In genomic region chr6:111776236-111777189, GRCh38 we compare ENCODE assay signal across 9 cellular contexts.
DNase-seq lines count a peak whose midpoint lies in the region; ATAC-seq and TF ChIP-seq lines count a peak whose summit lies in the region.
"Had no signal": no experiment of that assay in that cellular context is flagged by ENCODE, and none has a peak within 500 bp of the region (broad histone marks: within the 10 kb centered on the region; RNA-seq: fewer than 3 reads in every experiment).

No MANE protein-coding gene starts in this region.

- no peaks in the 10 kb centered on the region for H3K27me3 ChIP-seq in gastroesophageal sphincter
- H3K27me3 ChIP-seq in stomach smooth muscle (ENCODE audit: control insufficient read depth in 1 of 2, insufficient read depth in 2 of 2, low read length in 2 of 2) = no peaks in the 10 kb centered on the region

- TF ChIP-seq EP300 in gastroesophageal sphincter (IDR thresholded peaks at IDR 0.05) = no peak

- H3K4me3 ChIP-seq in gastroesophageal sphincter = no peak overlapping the region
- no peak overlapping the region for H3K4me3 ChIP-seq in stomach smooth muscle (ENCODE audit: low read length in 2 of 2)

- intact Hi-C loops in activated CD4-positive, alpha-beta T cell treated with anti-CD3 and anti-CD28 coated beads, Interleukin-2, amount 10 ng/mL, durations not matched to agents 24 days and 14 days (cut with micrococcal nuclease) = loop anchor here (1.0 kb wide), 1 partner anchor 8 kb away; no protein-coding TSS in a partner anchor

- H3K9me3 Mint-ChIP-seq in activated CD4-positive, alpha-beta T cell treated with anti-CD3 and anti-CD28 coated beads, Interleukin-2, amount 10 ng/mL, durations not matched to agents 24 days and 14 days = no peaks in the 10 kb centered on the region
- H3K9me3 Mint-ChIP-seq in T-helper 1 cell treated with Interleukin-12 subunit alpha and Interleukin-12 subunit beta and Interleukin-4 antibody, amounts not matched to agents 30 μg/mL and 1 μg/mL, for 36 hours = no peaks in the 10 kb centered on the region
- H3K9me3 Mint-ChIP-seq in HFFc6 = no peaks in the 10 kb centered on the region

- peaks cover 0 to 44% (median 5%) of the 10 kb centered on the region in 3 donors for H3K4me1 ChIP-seq in gastroesophageal sphincter
- peaks cover 17% of the 10 kb centered on the region for H3K4me1 ChIP-seq in stomach smooth muscle (ENCODE audit: control insufficient read depth, insufficient read depth, low read length)

- H3K4me1 Mint-ChIP-seq in activated CD4-positive, alpha-beta T cell treated with anti-CD3 and anti-CD28 coated beads, Interleukin-2, amount 10 ng/mL, durations not matched to agents 24 days and 14 days = peaks cover 76% of the 10 kb centered on the region
- peaks cover 67% of the 10 kb centered on the region for H3K4me1 Mint-ChIP-seq in T-helper 1 cell treated with Interleukin-12 subunit alpha and Interleukin-12 subunit beta and Interleukin-4 antibody, amounts not matched to agents 30 μg/mL and 1 μg/mL, for 36 hours (ENCODE audit: low read depth)
- peaks cover 37% of the 10 kb centered on the region for H3K4me1 Mint-ChIP-seq in HFFc6 (ENCODE audit: low read depth)

- H3K36me3 ChIP-seq in gastroesophageal sphincter (no peaks in the 10 kb centered on the region), stomach smooth muscle (ENCODE audit: control insufficient read depth in 2 of 2, insufficient read depth in 2 of 2, low read length in 2 of 2) (no peaks in the 10 kb centered on the region)

- peak overlapping the region; percentile 49 for H3K27ac Mint-ChIP-seq in activated CD4-positive, alpha-beta T cell treated with anti-CD3 and anti-CD28 coated beads, Interleukin-2, amount 10 ng/mL, durations not matched to agents 24 days and 14 days
- peak overlapping the region; percentile 2 for H3K27ac Mint-ChIP-seq in T-helper 1 cell treated with Interleukin-12 subunit alpha and Interleukin-12 subunit beta and Interleukin-4 antibody, amounts not matched to agents 30 μg/mL and 1 μg/mL, for 36 hours
- H3K27ac Mint-ChIP-seq in HFFc6 = no peak overlapping the region

- H3K27ac ChIP-seq in gastroesophageal sphincter (peak overlapping the region in 3 of 4 donors; percentile 1 to 57 (median 32)), stomach smooth muscle (ENCODE audit: low read length) (peak overlapping the region; percentile 3)

- no peaks in the 10 kb centered on the region for H3K9me3 ChIP-seq in gastroesophageal sphincter
- H3K9me3 ChIP-seq in stomach smooth muscle (ENCODE audit: control insufficient read depth in 2 of 2, low read length in 2 of 2) = no peaks in the 10 kb centered on the region

- H3K9ac ChIP-seq in stomach smooth muscle (ENCODE audit: low read length in 2 of 2) = no peak overlapping the region

- H3K4me3 Mint-ChIP-seq in activated CD4-positive, alpha-beta T cell treated with anti-CD3 and anti-CD28 coated beads, Interleukin-2, amount 10 ng/mL, durations not matched to agents 24 days and 14 days = no peak overlapping the region
- H3K4me3 Mint-ChIP-seq in T-helper 1 cell treated with Interleukin-12 subunit alpha and Interleukin-12 subunit beta and Interleukin-4 antibody, amounts not matched to agents 30 μg/mL and 1 μg/mL, for 36 hours = no peak overlapping the region
- no peak overlapping the region for H3K4me3 Mint-ChIP-seq in HFFc6

- 53 to 68% methylated on average over 3 to 7 of the region's 7 CpGs for WGBS in gastroesophageal sphincter (ENCODE audit: low coverage in 1 of 2), 2 donors

- TF ChIP-seq CTCF in gastroesophageal sphincter (IDR thresholded peaks at IDR 0.05) (no peak), HFFc6 (IDR thresholded peaks at IDR 0.05) (no peak)

- DNase-seq in activated CD4-positive, alpha-beta T cell treated with anti-CD3 and anti-CD28 coated beads, Interleukin-2, amount 10 ng/mL, durations not matched to agents 24 days and 14 days = no peak
- no peak for DNase-seq in activated CD4-positive, alpha-beta T cell treated with anti-CD3 and anti-CD28 coated beads for 4 hours
- DNase-seq in AG08396 (ENCODE audit: low spot score) = no peak
- no peak for DNase-seq in HFFc6
- DNase-seq: KG1 had no signal

- no peaks in the 10 kb centered on the region for H3K27me3 Mint-ChIP-seq in activated CD4-positive, alpha-beta T cell treated with anti-CD3 and anti-CD28 coated beads, Interleukin-2, amount 10 ng/mL, durations not matched to agents 24 days and 14 days
- no peaks in the 10 kb centered on the region for H3K27me3 Mint-ChIP-seq in T-helper 1 cell treated with Interleukin-12 subunit alpha and Interleukin-12 subunit beta and Interleukin-4 antibody, amounts not matched to agents 30 μg/mL and 1 μg/mL, for 36 hours (ENCODE audit: low read depth)
- no peaks in the 10 kb centered on the region; the same call in 1 of the 2 replicates for H3K27me3 Mint-ChIP-seq in HFFc6 (ENCODE audit: insufficient read depth)

- peak; percentile 56 for ATAC-seq in gastroesophageal sphincter
- no peak for ATAC-seq in HG03354 (IDR thresholded peaks at IDR 0.05; ENCODE audit: poor library complexity, severe bottlenecking, unreplicated experiment)

- no peak for TF ChIP-seq POLR2A in gastroesophageal sphincter (IDR thresholded peaks at IDR 0.05)

- H3K36me3 Mint-ChIP-seq in activated CD4-positive, alpha-beta T cell treated with anti-CD3 and anti-CD28 coated beads, Interleukin-2, amount 10 ng/mL, durations not matched to agents 24 days and 14 days (ENCODE audit: low read depth) = peaks cover 71% of the 10 kb centered on the region
- H3K36me3 Mint-ChIP-seq in T-helper 1 cell treated with Interleukin-12 subunit alpha and Interleukin-12 subunit beta and Interleukin-4 antibody, amounts not matched to agents 30 μg/mL and 1 μg/mL, for 36 hours (ENCODE audit: low read depth) = peaks cover 25% of the 10 kb centered on the region
- H3K36me3 Mint-ChIP-seq in HFFc6 (ENCODE audit: low read depth) = no peaks in the 10 kb centered on the region
